36 cellular contexts compared by ENCODE assay signal in genomic region chr3:156366559-156366958, GRCh38.
"Had no signal": no experiment of that assay in that cellular context is flagged by ENCODE, and none has a peak within 500 bp of the region (broad histone marks: within the 10 kb centered on the region; RNA-seq: fewer than 3 reads in every experiment).

No MANE protein-coding gene starts in this region.

- H3K9me3 Mint-ChIP-seq: activated CD4-positive, alpha-beta memory T cell treated with anti-CD3 and anti-CD28 coated beads, Interleukin-2, amount 10 ng/mL, durations not matched to agents 7 days and 5 days; activated CD4-positive, alpha-beta T cell treated with anti-CD3 and anti-CD28 coated beads, Interleukin-2, amount 10 ng/mL, durations not matched to agents 7 days and 5 days; activated naive CD4-positive, alpha-beta T cell treated with anti-CD3 and anti-CD28 coated beads, Interleukin-2, amount 10 ng/mL, durations not matched to agents 7 days and 5 days; activated naive CD4-positive, alpha-beta T cell treated with anti-CD3 and anti-CD28 coated beads, Interleukin-2, amount 50 U/mL, for 24 hours; activated naive CD8-positive, alpha-beta T cell treated with anti-CD3 and anti-CD28 coated beads, Interleukin-2, amount 10 ng/mL, durations not matched to agents 7 days and 5 days; activated naive CD8-positive, alpha-beta T cell treated with anti-CD3 and anti-CD28 coated beads, Interleukin-2, amount 50 U/mL, for 24 hours; activated T-cell treated with anti-CD3 and anti-CD28 coated beads, Interleukin-2, amount 50 U/mL, for 24 hours; activated T-helper 2 cell treated with anti-CD3 and anti-CD28 coated beads, Interferon-gamma antibody, Interleukin-2, Interleukin-4, amounts not matched to agents 10 μg/mL and 5 μg/mL and 100 μg/mL, durations not matched to agents 14 hours and 24 hours and 36 hours; brain; central memory CD8-positive, alpha-beta T cell; T-helper 1 cell treated with Interleukin-12 subunit alpha and Interleukin-12 subunit beta and Interleukin-4 antibody, amounts not matched to agents 30 μg/mL and 1 μg/mL, for 36 hours; T-helper 2 cell treated with Interferon-gamma antibody and Interleukin-4, amounts not matched to agents 5 μg/mL and 100 μg/mL, for 36 hours had no signal

- H3K36me3 ChIP-seq: ascending aorta, cardiac muscle cell had no signal

- H3K4me1 ChIP-seq: ascending aorta had no signal

- DNase-seq: activated CD4-positive, alpha-beta memory T cell treated with anti-CD3 and anti-CD28 coated beads, Interleukin-2, amount 10 ng/mL, durations not matched to agents 7 days and 5 days; activated CD4-positive, alpha-beta T cell treated with anti-CD3 and anti-CD28 coated beads for 1 hour; activated CD4-positive, alpha-beta T cell treated with anti-CD3 and anti-CD28 coated beads for 36 hours; activated CD4-positive, alpha-beta T cell treated with anti-CD3 and anti-CD28 coated beads for 48 hours; activated CD4-positive, alpha-beta T cell treated with anti-CD3 and anti-CD28 coated beads, Interleukin-2, amount 10 ng/mL, durations not matched to agents 7 days and 5 days; activated CD4-positive, alpha-beta T cell treated with anti-CD3 and anti-CD28 coated beads, Interleukin-2, amount 50 U/mL, for 48 hours; activated CD4-positive, CD25-positive, alpha-beta regulatory T cell; activated CD8-positive, alpha-beta memory T cell treated with anti-CD3 and anti-CD28 coated beads for 24 hours; activated CD8-positive, alpha-beta memory T cell treated with anti-CD3 and anti-CD28 coated beads, Interleukin-2, amount 10 ng/mL, durations not matched to agents 7 days and 5 days; activated CD8-positive, alpha-beta memory T cell treated with anti-CD3 and anti-CD28 coated beads, Interleukin-2, amount 50 U/mL, for 48 hours; activated CD8-positive, alpha-beta T cell treated with anti-CD3 and anti-CD28 coated beads, Interleukin-2, amount 10 ng/mL, durations not matched to agents 7 days and 5 days; activated effector memory CD4-positive, alpha-beta T cell treated with Interleukin-2 at 50 U/mL for 16 hours; activated gamma-delta T cell; activated naive CD4-positive, alpha-beta T cell treated with anti-CD3 and anti-CD28 coated beads, Interleukin-2, amount 10 ng/mL, durations not matched to agents 7 days and 5 days; activated naive CD4-positive, alpha-beta T cell treated with Interleukin-2 at 50 U/mL for 16 hours; activated naive CD8-positive, alpha-beta T cell treated with anti-CD3 and anti-CD28 coated beads, Interleukin-2, amount 10 ng/mL, durations not matched to agents 7 days and 5 days; activated naive CD8-positive, alpha-beta T cell treated with anti-CD3 and anti-CD28 coated beads, Interleukin-2, amount 50 U/mL, for 24 hours; activated T-cell treated with anti-CD3 and anti-CD28 coated beads, Interleukin-2, amount 50 U/mL, for 24 hours; activated T-cell treated with anti-CD3 and anti-CD28 coated beads, Interleukin-2, amount 50 U/mL, for 48 hours; amygdala; anterior cingulate cortex; caudate nucleus; cerebellar nuclear complex; T-helper 2 cell; T-helper 9 cell had no signal

- H3K4me1 Mint-ChIP-seq: activated CD4-positive, alpha-beta T cell treated with anti-CD3 and anti-CD28 coated beads for 36 hours; activated CD4-positive, alpha-beta T cell treated with anti-CD3 and anti-CD28 coated beads, Interleukin-2, amount 10 ng/mL, durations not matched to agents 7 days and 5 days; activated CD8-positive, alpha-beta memory T cell treated with anti-CD3 and anti-CD28 coated beads, Interleukin-2, amount 10 ng/mL, durations not matched to agents 7 days and 5 days; activated naive CD4-positive, alpha-beta T cell treated with anti-CD3 and anti-CD28 coated beads, Interleukin-2, amount 10 ng/mL, durations not matched to agents 7 days and 5 days; activated naive CD4-positive, alpha-beta T cell treated with anti-CD3 and anti-CD28 coated beads, Interleukin-2, amount 50 U/mL, for 24 hours; activated naive CD8-positive, alpha-beta T cell treated with anti-CD3 and anti-CD28 coated beads, Interleukin-2, amount 10 ng/mL, durations not matched to agents 7 days and 5 days; activated naive CD8-positive, alpha-beta T cell treated with anti-CD3 and anti-CD28 coated beads, Interleukin-2, amount 50 U/mL, for 24 hours; central memory CD8-positive, alpha-beta T cell had no signal

- H3K27me3 ChIP-seq: ascending aorta, cardiac muscle cell had no signal

- H3K4me3 Mint-ChIP-seq: activated CD4-positive, alpha-beta memory T cell treated with anti-CD3 and anti-CD28 coated beads, Interleukin-2, amount 10 ng/mL, durations not matched to agents 7 days and 5 days; activated CD4-positive, alpha-beta T cell treated with anti-CD3 and anti-CD28 coated beads for 36 hours; activated CD4-positive, alpha-beta T cell treated with anti-CD3 and anti-CD28 coated beads, Interleukin-2, amount 10 ng/mL, durations not matched to agents 7 days and 5 days; activated CD8-positive, alpha-beta memory T cell treated with anti-CD3 and anti-CD28 coated beads, Interleukin-2, amount 10 ng/mL, durations not matched to agents 7 days and 5 days; activated CD8-positive, alpha-beta T cell treated with anti-CD3 and anti-CD28 coated beads, Interleukin-2, amount 10 ng/mL, durations not matched to agents 7 days and 5 days; activated naive CD4-positive, alpha-beta T cell treated with anti-CD3 and anti-CD28 coated beads, Interleukin-2, amount 10 ng/mL, durations not matched to agents 7 days and 5 days; activated naive CD4-positive, alpha-beta T cell treated with anti-CD3 and anti-CD28 coated beads, Interleukin-2, amount 50 U/mL, for 24 hours; activated naive CD8-positive, alpha-beta T cell; activated naive CD8-positive, alpha-beta T cell treated with anti-CD3 and anti-CD28 coated beads, Interleukin-2, amount 10 ng/mL, durations not matched to agents 7 days and 5 days; activated naive CD8-positive, alpha-beta T cell treated with anti-CD3 and anti-CD28 coated beads, Interleukin-2, amount 50 U/mL, for 24 hours; activated T-cell treated with anti-CD3 and anti-CD28 coated beads, Interleukin-2, amount 50 U/mL, for 24 hours; brain; central memory CD8-positive, alpha-beta T cell; T-helper 1 cell treated with Interleukin-12 subunit alpha and Interleukin-12 subunit beta and Interleukin-4 antibody, amounts not matched to agents 30 μg/mL and 1 μg/mL, for 36 hours; T-helper 2 cell treated with Interferon-gamma antibody and Interleukin-4, amounts not matched to agents 5 μg/mL and 100 μg/mL, for 36 hours had no signal

- ATAC-seq: activated CD4-positive, alpha-beta T cell treated with anti-CD3 and anti-CD28 coated beads for 36 hours; activated CD4-positive, CD25-positive, alpha-beta regulatory T cell treated with anti-CD3 and anti-CD28 coated beads, Interleukin-2, amount 50 U/mL, for 24 hours; activated CD8-positive, alpha-beta memory T cell treated with anti-CD3 and anti-CD28 coated beads, Interleukin-2, amount 10 ng/mL, durations not matched to agents 7 days and 5 days; activated CD8-positive, alpha-beta T cell treated with anti-CD3 and anti-CD28 coated beads, Interleukin-2, amount 10 ng/mL, durations not matched to agents 7 days and 5 days; activated naive CD8-positive, alpha-beta T cell treated with anti-CD3 and anti-CD28 coated beads, Interleukin-2, amount 50 U/mL, for 24 hours had no signal

- H3K9me3 ChIP-seq: ascending aorta had no signal

- H3K36me3 Mint-ChIP-seq: activated CD8-positive, alpha-beta memory T cell treated with anti-CD3 and anti-CD28 coated beads, Interleukin-2, amount 10 ng/mL, durations not matched to agents 7 days and 5 days; activated naive CD4-positive, alpha-beta T cell treated with anti-CD3 and anti-CD28 coated beads, Interleukin-2, amount 10 ng/mL, durations not matched to agents 7 days and 5 days; activated naive CD4-positive, alpha-beta T cell treated with anti-CD3 and anti-CD28 coated beads, Interleukin-2, amount 50 U/mL, for 24 hours; activated naive CD8-positive, alpha-beta T cell; activated naive CD8-positive, alpha-beta T cell treated with anti-CD3 and anti-CD28 coated beads, Interleukin-2, amount 10 ng/mL, durations not matched to agents 7 days and 5 days; brain had no signal

- H3K4me3 ChIP-seq: ascending aorta, cardiac muscle cell had no signal

- H3K27ac Mint-ChIP-seq: activated CD4-positive, alpha-beta memory T cell treated with anti-CD3 and anti-CD28 coated beads, Interleukin-2, amount 10 ng/mL, durations not matched to agents 7 days and 5 days; activated CD4-positive, alpha-beta T cell treated with anti-CD3 and anti-CD28 coated beads for 36 hours; activated CD4-positive, alpha-beta T cell treated with anti-CD3 and anti-CD28 coated beads, Interleukin-2, amount 10 ng/mL, durations not matched to agents 7 days and 5 days; activated CD8-positive, alpha-beta memory T cell treated with anti-CD3 and anti-CD28 coated beads, Interleukin-2, amount 10 ng/mL, durations not matched to agents 7 days and 5 days; activated CD8-positive, alpha-beta T cell treated with anti-CD3 and anti-CD28 coated beads, Interleukin-2, amount 10 ng/mL, durations not matched to agents 7 days and 5 days; activated naive CD4-positive, alpha-beta T cell treated with anti-CD3 and anti-CD28 coated beads, Interleukin-2, amount 10 ng/mL, durations not matched to agents 7 days and 5 days; activated naive CD4-positive, alpha-beta T cell treated with anti-CD3 and anti-CD28 coated beads, Interleukin-2, amount 50 U/mL, for 24 hours; activated naive CD8-positive, alpha-beta T cell; activated naive CD8-positive, alpha-beta T cell treated with anti-CD3 and anti-CD28 coated beads, Interleukin-2, amount 10 ng/mL, durations not matched to agents 7 days and 5 days; activated naive CD8-positive, alpha-beta T cell treated with anti-CD3 and anti-CD28 coated beads, Interleukin-2, amount 50 U/mL, for 24 hours; activated T-cell treated with anti-CD3 and anti-CD28 coated beads, Interleukin-2, amount 50 U/mL, for 24 hours; activated T-helper 2 cell treated with anti-CD3 and anti-CD28 coated beads, Interferon-gamma antibody, Interleukin-2, Interleukin-4, amounts not matched to agents 10 μg/mL and 5 μg/mL and 100 μg/mL, durations not matched to agents 14 hours and 24 hours and 36 hours; T-helper 1 cell treated with Interleukin-12 subunit alpha and Interleukin-12 subunit beta and Interleukin-4 antibody, amounts not matched to agents 30 μg/mL and 1 μg/mL, for 36 hours; T-helper 2 cell treated with Interferon-gamma antibody and Interleukin-4, amounts not matched to agents 5 μg/mL and 100 μg/mL, for 36 hours had no signal

- H3K27ac ChIP-seq: ascending aorta, cardiac muscle cell, VCaP had no signal

- H3K27me3 Mint-ChIP-seq: activated naive CD8-positive, alpha-beta T cell had no signal
